Comparison of ENCODE assay signal across 16 cellular contexts in genomic region chr5:143309661-143310431, GRCh38.
DNase-seq lines count a peak whose midpoint lies in the region; ATAC-seq and TF ChIP-seq lines count a peak whose summit lies in the region.
"Had no signal": no experiment of that assay in that cellular context is flagged by ENCODE, and none has a peak within 500 bp of the region (broad histone marks: within the 10 kb centered on the region; RNA-seq: fewer than 3 reads in every experiment).

No MANE protein-coding gene starts in this region.

- no peak for TF ChIP-seq CTCF in suprapubic skin (IDR thresholded peaks at IDR 0.05)

- no peak for ATAC-seq in activated CD4-positive, CD25-positive, alpha-beta regulatory T cell treated with anti-CD3 and anti-CD28 coated beads, Interleukin-2, amount 50 U/mL, for 24 hours
- ATAC-seq: lower lobe of right lung had no signal

- CTCF ChIA-PET in activated CD4-positive, alpha-beta T cell treated with anti-CD3 and anti-CD28 coated beads, Interleukin-2, amount 10 ng/mL, durations not matched to agents 7 days and 5 days (lab: Charles Lee) = no interaction called here

- DNase-seq in activated CD4-positive, alpha-beta T cell treated with anti-CD3 and anti-CD28 coated beads, Interleukin-2, amount 10 ng/mL, durations not matched to agents 7 days and 5 days = no peak
- no peak for DNase-seq in activated CD4-positive, alpha-beta T cell treated with anti-CD3 and anti-CD28 coated beads for 48 hours
- DNase-seq in SJSA1 (ENCODE audit: low read depth in 1 of 2, low spot score in 2 of 2) (no peak), fibroblast of gingiva (ENCODE audit: low read depth) (peak; percentile 60), suprapubic skin (ENCODE audit: low spot score in 2 of 2) (no peak)
- no peak for DNase-seq in activated naive CD8-positive, alpha-beta T cell treated with anti-CD3 and anti-CD28 coated beads for 36 hours
- DNase-seq: activated CD4-positive, alpha-beta memory T cell treated with anti-CD3 and anti-CD28 coated beads, Interleukin-2, amount 10 ng/mL, durations not matched to agents 7 days and 5 days; activated effector memory CD4-positive, alpha-beta T cell treated with anti-CD3 and anti-CD28 coated beads, Interleukin-2, amount 50 U/mL, for 16 hours; lower lobe of right lung; MM.1S; NCI-H226; transverse colon had no signal

- H3K27me3 ChIP-seq in SJSA1 (replicated peaks) (no peaks in the 10 kb centered on the region), skeletal muscle tissue (ENCODE audit: control insufficient read depth in 3 of 3, insufficient read depth in 3 of 3, low read length in 3 of 3) (no peaks in the 10 kb centered on the region), suprapubic skin (no peaks in the 10 kb centered on the region)
- H3K27me3 ChIP-seq: cardiac muscle cell, transverse colon had no signal

- WGBS in suprapubic skin = 84% methylated on average over 7 of the region's 7 CpGs

- H3K36me3 ChIP-seq in SJSA1 (peaks cover 86% of the 10 kb centered on the region), skeletal muscle tissue (ENCODE audit: control insufficient read depth in 3 of 3, insufficient read depth in 3 of 3, low read length in 3 of 3) (peaks cover 2 to 49% (median 23%) of the 10 kb centered on the region in 3 donors), suprapubic skin (peaks cover 59% of the 10 kb centered on the region)
- H3K36me3 ChIP-seq: cardiac muscle cell had no signal

- peaks cover 10% of the 10 kb centered on the region for H3K9me3 Mint-ChIP-seq in activated CD4-positive, alpha-beta T cell treated with anti-CD3 and anti-CD28 coated beads, Interleukin-2, amount 10 ng/mL, durations not matched to agents 7 days and 5 days
- H3K9me3 Mint-ChIP-seq in activated naive CD8-positive, alpha-beta T cell treated with anti-CD3 and anti-CD28 coated beads for 36 hours = peaks cover 14% of the 10 kb centered on the region
- H3K9me3 Mint-ChIP-seq: activated CD4-positive, alpha-beta memory T cell treated with anti-CD3 and anti-CD28 coated beads, Interleukin-2, amount 10 ng/mL, durations not matched to agents 7 days and 5 days had no signal

- H3K27ac ChIP-seq in SJSA1 = peak overlapping the region; percentile 2; the same call in 1 of the 2 replicates
- H3K27ac ChIP-seq in skeletal muscle tissue (ENCODE audit: low read depth, low read length) = peak overlapping the region; percentile 26
- no peak overlapping the region for H3K27ac ChIP-seq in suprapubic skin
- H3K27ac ChIP-seq: cardiac muscle cell, lower lobe of right lung, transverse colon had no signal

- H3K4me1 Mint-ChIP-seq in activated CD4-positive, alpha-beta T cell treated with anti-CD3 and anti-CD28 coated beads, Interleukin-2, amount 10 ng/mL, durations not matched to agents 7 days and 5 days = peaks cover 9% of the 10 kb centered on the region
- H3K4me1 Mint-ChIP-seq in activated naive CD8-positive, alpha-beta T cell treated with anti-CD3 and anti-CD28 coated beads for 36 hours = peaks cover 50% of the 10 kb centered on the region

- TF ChIP-seq EP300 in suprapubic skin (IDR thresholded peaks at IDR 0.05) = no peak

- no peak overlapping the region for H3K9ac ChIP-seq in skeletal muscle tissue (ENCODE audit: low read depth in 1 of 3, low read length in 3 of 3)

- H3K4me3 ChIP-seq in SJSA1 = no peak overlapping the region
- H3K4me3 ChIP-seq in skeletal muscle tissue (ENCODE audit: low read length in 3 of 3) = no peak overlapping the region
- H3K4me3 ChIP-seq in suprapubic skin = no peak overlapping the region
- H3K4me3 ChIP-seq: cardiac muscle cell, lower lobe of right lung, transverse colon had no signal

- no peak for TF ChIP-seq POLR2A in suprapubic skin (IDR thresholded peaks at IDR 0.05)

- H3K4me1 ChIP-seq in SJSA1 (replicated peaks) (peaks cover 72% of the 10 kb centered on the region), skeletal muscle tissue (ENCODE audit: control insufficient read depth in 3 of 3, insufficient read depth in 3 of 3, low read length in 3 of 3) (peaks cover 6 to 15% (median 10%) of the 10 kb centered on the region in 3 donors), suprapubic skin (peaks cover 9% of the 10 kb centered on the region)

- H3K4me3 Mint-ChIP-seq in activated CD4-positive, alpha-beta T cell treated with anti-CD3 and anti-CD28 coated beads, Interleukin-2, amount 10 ng/mL, durations not matched to agents 7 days and 5 days = no peak overlapping the region
- no peak overlapping the region for H3K4me3 Mint-ChIP-seq in activated naive CD8-positive, alpha-beta T cell treated with anti-CD3 and anti-CD28 coated beads for 36 hours
- H3K4me3 Mint-ChIP-seq: activated CD4-positive, alpha-beta memory T cell treated with anti-CD3 and anti-CD28 coated beads, Interleukin-2, amount 10 ng/mL, durations not matched to agents 7 days and 5 days; T-helper 1 cell treated with Interleukin-12 subunit alpha and Interleukin-12 subunit beta and Interleukin-4 antibody, amounts not matched to agents 30 μg/mL and 1 μg/mL, for 36 hours had no signal

- POLR2A ChIA-PET in activated CD4-positive, alpha-beta T cell treated with anti-CD3 and anti-CD28 coated beads, Interleukin-2, amount 10 ng/mL, durations not matched to agents 7 days and 5 days (lab: Charles Lee) = no interaction called here

- H3K27me3 Mint-ChIP-seq in activated CD4-positive, alpha-beta T cell treated with anti-CD3 and anti-CD28 coated beads, Interleukin-2, amount 10 ng/mL, durations not matched to agents 7 days and 5 days = no peaks in the 10 kb centered on the region
- H3K27me3 Mint-ChIP-seq in activated naive CD8-positive, alpha-beta T cell treated with anti-CD3 and anti-CD28 coated beads for 36 hours = no peaks in the 10 kb centered on the region
- H3K27me3 Mint-ChIP-seq: activated CD4-positive, alpha-beta memory T cell treated with anti-CD3 and anti-CD28 coated beads, Interleukin-2, amount 10 ng/mL, durations not matched to agents 7 days and 5 days had no signal

- peak overlapping the region; percentile 36 for H3K27ac Mint-ChIP-seq in activated CD4-positive, alpha-beta T cell treated with anti-CD3 and anti-CD28 coated beads, Interleukin-2, amount 10 ng/mL, durations not matched to agents 7 days and 5 days
- no peak overlapping the region for H3K27ac Mint-ChIP-seq in activated naive CD8-positive, alpha-beta T cell treated with anti-CD3 and anti-CD28 coated beads for 36 hours
- H3K27ac Mint-ChIP-seq: activated CD4-positive, alpha-beta memory T cell treated with anti-CD3 and anti-CD28 coated beads, Interleukin-2, amount 10 ng/mL, durations not matched to agents 7 days and 5 days; T-helper 1 cell treated with Interleukin-12 subunit alpha and Interleukin-12 subunit beta and Interleukin-4 antibody, amounts not matched to agents 30 μg/mL and 1 μg/mL, for 36 hours had no signal

- H3K9me3 ChIP-seq in SJSA1 (replicated peaks) (no peaks in the 10 kb centered on the region), skeletal muscle tissue (ENCODE audit: control insufficient read depth in 3 of 3, low read length in 3 of 3) (no peaks in the 10 kb centered on the region), suprapubic skin (peaks cover 6% of the 10 kb centered on the region)
- H3K9me3 ChIP-seq: lower lobe of right lung, transverse colon had no signal

- H3K36me3 Mint-ChIP-seq in activated CD4-positive, alpha-beta T cell treated with anti-CD3 and anti-CD28 coated beads, Interleukin-2, amount 10 ng/mL, durations not matched to agents 7 days and 5 days (ENCODE audit: low read depth) = peaks cover 80% of the 10 kb centered on the region
- peaks cover 74% of the 10 kb centered on the region for H3K36me3 Mint-ChIP-seq in activated naive CD8-positive, alpha-beta T cell treated with anti-CD3 and anti-CD28 coated beads for 36 hours
